3 cellular contexts compared by ENCODE assay signal in the genomic region with DNA sequence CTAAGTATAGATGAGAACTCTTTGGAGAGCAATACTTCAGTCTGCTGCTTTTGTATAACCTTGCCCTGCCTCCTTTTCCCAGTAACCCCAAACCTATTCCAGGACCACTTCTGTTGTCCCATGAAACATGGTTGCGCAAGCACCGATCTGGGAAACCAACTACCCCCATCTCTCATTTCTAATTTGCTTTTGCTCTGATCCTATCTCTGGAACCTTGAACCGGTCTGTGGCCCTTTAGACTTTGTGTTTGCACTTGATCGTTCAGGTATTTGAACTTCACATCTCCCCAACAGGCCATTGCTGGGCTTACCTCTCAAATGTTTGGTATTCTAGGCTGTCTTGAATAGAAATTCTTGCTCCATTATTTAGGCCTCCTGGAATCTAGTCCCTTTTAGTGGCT.
TF ChIP-seq lines count a peak whose summit lies in the region.

No MANE protein-coding gene starts in this region.

TF ChIP-seq in GM23338, 12 proteins besides CTCF, POLR2A, EP300 and RAD21 (continues in another document):
- TF ChIP-seq EZH2phosphoT487 (IDR thresholded peaks at IDR 0.05; ENCODE audit: unreplicated experiment) (no peak), ZNF331 (CRISPR knock-in tag; IDR thresholded peaks at IDR 0.05; ENCODE audit: low read depth) (no peak), JUNB (IDR thresholded peaks at IDR 0.05; ENCODE audit: unreplicated experiment) (no peak), EZH2 (IDR thresholded peaks at IDR 0.05; ENCODE audit: low read depth, unreplicated experiment) (no peak), STAT1 (IDR thresholded peaks at IDR 0.05; ENCODE audit: unreplicated experiment) (no peak), ZNF114 (CRISPR knock-in tag; IDR thresholded peaks at IDR 0.05) (no peak)
- TF ChIP-seq, protein P1, sequence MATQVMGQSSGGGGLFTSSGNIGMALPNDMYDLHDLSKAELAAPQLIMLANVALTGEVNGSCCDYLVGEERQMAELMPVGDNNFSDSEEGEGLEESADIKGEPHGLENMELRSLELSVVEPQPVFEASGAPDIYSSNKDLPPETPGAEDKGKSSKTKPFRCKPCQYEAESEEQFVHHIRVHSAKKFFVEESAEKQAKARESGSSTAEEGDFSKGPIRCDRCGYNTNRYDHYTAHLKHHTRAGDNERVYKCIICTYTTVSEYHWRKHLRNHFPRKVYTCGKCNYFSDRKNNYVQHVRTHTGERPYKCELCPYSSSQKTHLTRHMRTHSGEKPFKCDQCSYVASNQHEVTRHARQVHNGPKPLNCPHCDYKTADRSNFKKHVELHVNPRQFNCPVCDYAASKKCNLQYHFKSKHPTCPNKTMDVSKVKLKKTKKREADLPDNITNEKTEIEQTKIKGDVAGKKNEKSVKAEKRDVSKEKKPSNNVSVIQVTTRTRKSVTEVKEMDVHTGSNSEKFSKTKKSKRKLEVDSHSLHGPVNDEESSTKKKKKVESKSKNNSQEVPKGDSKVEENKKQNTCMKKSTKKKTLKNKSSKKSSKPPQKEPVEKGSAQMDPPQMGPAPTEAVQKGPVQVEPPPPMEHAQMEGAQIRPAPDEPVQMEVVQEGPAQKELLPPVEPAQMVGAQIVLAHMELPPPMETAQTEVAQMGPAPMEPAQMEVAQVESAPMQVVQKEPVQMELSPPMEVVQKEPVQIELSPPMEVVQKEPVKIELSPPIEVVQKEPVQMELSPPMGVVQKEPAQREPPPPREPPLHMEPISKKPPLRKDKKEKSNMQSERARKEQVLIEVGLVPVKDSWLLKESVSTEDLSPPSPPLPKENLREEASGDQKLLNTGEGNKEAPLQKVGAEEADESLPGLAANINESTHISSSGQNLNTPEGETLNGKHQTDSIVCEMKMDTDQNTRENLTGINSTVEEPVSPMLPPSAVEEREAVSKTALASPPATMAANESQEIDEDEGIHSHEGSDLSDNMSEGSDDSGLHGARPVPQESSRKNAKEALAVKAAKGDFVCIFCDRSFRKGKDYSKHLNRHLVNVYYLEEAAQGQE (IDR thresholded peaks at IDR 0.05; ENCODE audit: unreplicated experiment): no peak

TF ChIP-seq in K562, 482 proteins besides CTCF, POLR2A, EP300 and RAD21:
- no peak for TF ChIP-seq ZSCAN29 (IDR thresholded peaks at IDR 0.05)
- no peak for TF ChIP-seq ZNF274 (IDR thresholded peaks at IDR 0.05; ENCODE audit: borderline replicate concordance, low read depth, low read length)
- no peak for TF ChIP-seq NR2C2 (CRISPR knock-in tag; IDR thresholded peaks at IDR 0.05)
- no peak for TF ChIP-seq NR2C2 (tag; IDR thresholded peaks at IDR 0.05)
- TF ChIP-seq ARHGAP35 (IDR thresholded peaks at IDR 0.05; ENCODE audit: partially characterized antibody): no peak
- no peak for TF ChIP-seq SMARCA4 (IDR thresholded peaks at IDR 0.05)
- TF ChIP-seq ZNF311 (CRISPR knock-in tag; IDR thresholded peaks at IDR 0.05): no peak
- no peak for TF ChIP-seq SMAD2 (IDR thresholded peaks at IDR 0.05; ENCODE audit: low read depth, low read length)
- peak; percentile 70 for TF ChIP-seq CEBPB (tag; IDR thresholded peaks at IDR 0.05)
- no peak for TF ChIP-seq RBFOX2 (IDR thresholded peaks at IDR 0.05; ENCODE audit: low read depth, low read length)
- no peak for TF ChIP-seq CEBPG (CRISPR knock-in tag; IDR thresholded peaks at IDR 0.05)
- TF ChIP-seq CEBPG (tag; conservative IDR thresholded peaks at IDR 0.05 in 1 of 2, IDR thresholded peaks at IDR 0.05 in 1 of 2): peak in 1 of 2 experiments; percentile 72; a peak in 2 of 4 replicates

TF ChIP-seq in HepG2, 621 proteins besides CTCF, POLR2A, EP300 and RAD21 (continues in another document):
- TF ChIP-seq ZNF749 (CRISPR knock-in tag; IDR thresholded peaks at IDR 0.05; ENCODE audit: borderline replicate concordance) (no peak), ZFYVE20 (CRISPR knock-in tag; IDR thresholded peaks at IDR 0.05; ENCODE audit: borderline replicate concordance, low read depth) (no peak), ZNF274 (CRISPR knock-in tag; IDR thresholded peaks at IDR 0.05) (no peak), HNF4G (IDR thresholded peaks at IDR 0.05; ENCODE audit: borderline replicate concordance, low read depth, low read length) (peak; percentile 58; the same call in 1 of the 2 replicates), HNF4G (CRISPR knock-in tag; IDR thresholded peaks at IDR 0.05; ENCODE audit: borderline replicate concordance, low read depth) (no peak), ZNF101 (CRISPR knock-in tag; IDR thresholded peaks at IDR 0.05; ENCODE audit: borderline replicate concordance, low read depth) (no peak), MXI1 (IDR thresholded peaks at IDR 0.05; ENCODE audit: borderline replicate concordance, low read depth, low read length) (no peak), REPIN1 (CRISPR knock-in tag; IDR thresholded peaks at IDR 0.05; ENCODE audit: borderline replicate concordance, low read depth) (peak; percentile 61; the same call in 1 of the 2 replicates), BCL6 (CRISPR knock-in tag; IDR thresholded peaks at IDR 0.05) (peak; percentile 45; the same call in 1 of the 2 replicates), ZFP41 (CRISPR knock-in tag; IDR thresholded peaks at IDR 0.05; ENCODE audit: borderline replicate concordance) (no peak), U2AF2 (IDR thresholded peaks at IDR 0.05; ENCODE audit: low read depth, low read length) (no peak), ZNF816 (CRISPR knock-in tag; IDR thresholded peaks at IDR 0.05; ENCODE audit: borderline replicate concordance) (no peak), RARA (CRISPR knock-in tag; IDR thresholded peaks at IDR 0.05) (peak; percentile 80), SETDB1 (CRISPR knock-in tag; IDR thresholded peaks at IDR 0.05; ENCODE audit: borderline replicate concordance) (no peak), KDM5B (CRISPR knock-in tag; IDR thresholded peaks at IDR 0.05; ENCODE audit: borderline replicate concordance) (no peak), NFYB (CRISPR knock-in tag; IDR thresholded peaks at IDR 0.05) (no peak), NFYC (CRISPR knock-in tag; IDR thresholded peaks at IDR 0.05) (no peak), FOXJ3 (CRISPR knock-in tag; IDR thresholded peaks at IDR 0.05; ENCODE audit: borderline replicate concordance) (peak; percentile 63; the same call in 1 of the 2 replicates), SP140L (CRISPR knock-in tag; IDR thresholded peaks at IDR 0.05; ENCODE audit: borderline replicate concordance) (no peak)
- TF ChIP-seq, protein P2, sequence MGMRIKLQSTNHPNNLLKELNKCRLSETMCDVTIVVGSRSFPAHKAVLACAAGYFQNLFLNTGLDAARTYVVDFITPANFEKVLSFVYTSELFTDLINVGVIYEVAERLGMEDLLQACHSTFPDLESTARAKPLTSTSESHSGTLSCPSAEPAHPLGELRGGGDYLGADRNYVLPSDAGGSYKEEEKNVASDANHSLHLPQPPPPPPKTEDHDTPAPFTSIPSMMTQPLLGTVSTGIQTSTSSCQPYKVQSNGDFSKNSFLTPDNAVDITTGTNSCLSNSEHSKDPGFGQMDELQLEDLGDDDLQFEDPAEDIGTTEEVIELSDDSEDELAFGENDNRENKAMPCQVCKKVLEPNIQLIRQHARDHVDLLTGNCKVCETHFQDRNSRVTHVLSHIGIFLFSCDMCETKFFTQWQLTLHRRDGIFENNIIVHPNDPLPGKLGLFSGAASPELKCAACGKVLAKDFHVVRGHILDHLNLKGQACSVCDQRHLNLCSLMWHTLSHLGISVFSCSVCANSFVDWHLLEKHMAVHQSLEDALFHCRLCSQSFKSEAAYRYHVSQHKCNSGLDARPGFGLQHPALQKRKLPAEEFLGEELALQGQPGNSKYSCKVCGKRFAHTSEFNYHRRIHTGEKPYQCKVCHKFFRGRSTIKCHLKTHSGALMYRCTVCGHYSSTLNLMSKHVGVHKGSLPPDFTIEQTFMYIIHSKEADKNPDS (CRISPR knock-in tag; IDR thresholded peaks at IDR 0.05): no peak
- TF ChIP-seq, protein P3, sequence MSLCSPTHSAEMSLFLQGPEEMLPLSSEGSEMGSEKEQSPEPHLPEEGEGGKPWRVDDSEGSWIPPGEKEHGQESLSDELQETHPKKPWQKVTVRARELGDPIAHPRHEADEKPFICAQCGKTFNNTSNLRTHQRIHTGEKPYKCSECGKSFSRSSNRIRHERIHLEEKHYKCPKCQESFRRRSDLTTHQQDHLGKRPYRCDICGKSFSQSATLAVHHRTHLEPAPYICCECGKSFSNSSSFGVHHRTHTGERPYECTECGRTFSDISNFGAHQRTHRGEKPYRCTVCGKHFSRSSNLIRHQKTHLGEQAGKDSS (CRISPR knock-in tag; IDR thresholded peaks at IDR 0.05; ENCODE audit: borderline replicate concordance, low read depth): no peak
- TF ChIP-seq, protein P4, sequence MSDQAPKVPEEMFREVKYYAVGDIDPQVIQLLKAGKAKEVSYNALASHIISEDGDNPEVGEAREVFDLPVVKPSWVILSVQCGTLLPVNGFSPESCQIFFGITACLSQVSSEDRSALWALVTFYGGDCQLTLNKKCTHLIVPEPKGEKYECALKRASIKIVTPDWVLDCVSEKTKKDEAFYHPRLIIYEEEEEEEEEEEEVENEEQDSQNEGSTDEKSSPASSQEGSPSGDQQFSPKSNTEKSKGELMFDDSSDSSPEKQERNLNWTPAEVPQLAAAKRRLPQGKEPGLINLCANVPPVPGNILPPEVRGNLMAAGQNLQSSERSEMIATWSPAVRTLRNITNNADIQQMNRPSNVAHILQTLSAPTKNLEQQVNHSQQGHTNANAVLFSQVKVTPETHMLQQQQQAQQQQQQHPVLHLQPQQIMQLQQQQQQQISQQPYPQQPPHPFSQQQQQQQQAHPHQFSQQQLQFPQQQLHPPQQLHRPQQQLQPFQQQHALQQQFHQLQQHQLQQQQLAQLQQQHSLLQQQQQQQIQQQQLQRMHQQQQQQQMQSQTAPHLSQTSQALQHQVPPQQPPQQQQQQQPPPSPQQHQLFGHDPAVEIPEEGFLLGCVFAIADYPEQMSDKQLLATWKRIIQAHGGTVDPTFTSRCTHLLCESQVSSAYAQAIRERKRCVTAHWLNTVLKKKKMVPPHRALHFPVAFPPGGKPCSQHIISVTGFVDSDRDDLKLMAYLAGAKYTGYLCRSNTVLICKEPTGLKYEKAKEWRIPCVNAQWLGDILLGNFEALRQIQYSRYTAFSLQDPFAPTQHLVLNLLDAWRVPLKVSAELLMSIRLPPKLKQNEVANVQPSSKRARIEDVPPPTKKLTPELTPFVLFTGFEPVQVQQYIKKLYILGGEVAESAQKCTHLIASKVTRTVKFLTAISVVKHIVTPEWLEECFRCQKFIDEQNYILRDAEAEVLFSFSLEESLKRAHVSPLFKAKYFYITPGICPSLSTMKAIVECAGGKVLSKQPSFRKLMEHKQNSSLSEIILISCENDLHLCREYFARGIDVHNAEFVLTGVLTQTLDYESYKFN (CRISPR knock-in tag; conservative IDR thresholded peaks at IDR 0.05): peak; percentile 41; the same call in 1 of the 2 replicates
- TF ChIP-seq, protein P5, sequence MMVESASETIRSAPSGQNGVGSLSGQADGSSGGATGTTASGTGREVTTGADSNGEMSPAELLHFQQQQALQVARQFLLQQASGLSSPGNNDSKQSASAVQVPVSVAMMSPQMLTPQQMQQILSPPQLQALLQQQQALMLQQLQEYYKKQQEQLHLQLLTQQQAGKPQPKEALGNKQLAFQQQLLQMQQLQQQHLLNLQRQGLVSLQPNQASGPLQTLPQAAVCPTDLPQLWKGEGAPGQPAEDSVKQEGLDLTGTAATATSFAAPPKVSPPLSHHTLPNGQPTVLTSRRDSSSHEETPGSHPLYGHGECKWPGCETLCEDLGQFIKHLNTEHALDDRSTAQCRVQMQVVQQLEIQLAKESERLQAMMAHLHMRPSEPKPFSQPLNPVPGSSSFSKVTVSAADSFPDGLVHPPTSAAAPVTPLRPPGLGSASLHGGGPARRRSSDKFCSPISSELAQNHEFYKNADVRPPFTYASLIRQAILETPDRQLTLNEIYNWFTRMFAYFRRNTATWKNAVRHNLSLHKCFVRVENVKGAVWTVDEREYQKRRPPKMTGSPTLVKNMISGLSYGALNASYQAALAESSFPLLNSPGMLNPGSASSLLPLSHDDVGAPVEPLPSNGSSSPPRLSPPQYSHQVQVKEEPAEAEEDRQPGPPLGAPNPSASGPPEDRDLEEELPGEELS (CRISPR knock-in tag; IDR thresholded peaks at IDR 0.05): peak; percentile 41; the same call in 1 of the 2 replicates
- TF ChIP-seq, protein P6, sequence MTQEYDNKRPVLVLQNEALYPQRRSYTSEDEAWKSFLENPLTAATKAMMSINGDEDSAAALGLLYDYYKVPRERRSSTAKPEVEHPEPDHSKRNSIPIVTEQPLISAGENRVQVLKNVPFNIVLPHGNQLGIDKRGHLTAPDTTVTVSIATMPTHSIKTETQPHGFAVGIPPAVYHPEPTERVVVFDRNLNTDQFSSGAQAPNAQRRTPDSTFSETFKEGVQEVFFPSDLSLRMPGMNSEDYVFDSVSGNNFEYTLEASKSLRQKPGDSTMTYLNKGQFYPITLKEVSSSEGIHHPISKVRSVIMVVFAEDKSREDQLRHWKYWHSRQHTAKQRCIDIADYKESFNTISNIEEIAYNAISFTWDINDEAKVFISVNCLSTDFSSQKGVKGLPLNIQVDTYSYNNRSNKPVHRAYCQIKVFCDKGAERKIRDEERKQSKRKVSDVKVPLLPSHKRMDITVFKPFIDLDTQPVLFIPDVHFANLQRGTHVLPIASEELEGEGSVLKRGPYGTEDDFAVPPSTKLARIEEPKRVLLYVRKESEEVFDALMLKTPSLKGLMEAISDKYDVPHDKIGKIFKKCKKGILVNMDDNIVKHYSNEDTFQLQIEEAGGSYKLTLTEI (CRISPR knock-in tag; conservative IDR thresholded peaks at IDR 0.05): no peak
- TF ChIP-seq, protein P7, sequence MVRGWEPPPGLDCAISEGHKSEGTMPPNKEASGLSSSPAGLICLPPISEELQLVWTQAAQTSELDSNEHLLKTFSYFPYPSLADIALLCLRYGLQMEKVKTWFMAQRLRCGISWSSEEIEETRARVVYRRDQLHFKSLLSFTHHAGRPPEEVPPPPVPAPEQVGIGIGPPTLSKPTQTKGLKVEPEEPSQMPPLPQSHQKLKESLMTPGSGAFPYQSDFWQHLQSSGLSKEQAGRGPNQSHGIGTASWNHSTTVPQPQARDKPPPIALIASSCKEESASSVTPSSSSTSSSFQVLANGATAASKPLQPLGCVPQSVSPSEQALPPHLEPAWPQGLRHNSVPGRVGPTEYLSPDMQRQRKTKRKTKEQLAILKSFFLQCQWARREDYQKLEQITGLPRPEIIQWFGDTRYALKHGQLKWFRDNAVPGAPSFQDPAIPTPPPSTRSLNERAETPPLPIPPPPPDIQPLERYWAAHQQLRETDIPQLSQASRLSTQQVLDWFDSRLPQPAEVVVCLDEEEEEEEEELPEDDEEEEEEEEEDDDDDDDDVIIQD (CRISPR knock-in tag; IDR thresholded peaks at IDR 0.05; ENCODE audit: low read depth): peak; percentile 47; the same call in 1 of the 2 replicates
- TF ChIP-seq, protein P8, sequence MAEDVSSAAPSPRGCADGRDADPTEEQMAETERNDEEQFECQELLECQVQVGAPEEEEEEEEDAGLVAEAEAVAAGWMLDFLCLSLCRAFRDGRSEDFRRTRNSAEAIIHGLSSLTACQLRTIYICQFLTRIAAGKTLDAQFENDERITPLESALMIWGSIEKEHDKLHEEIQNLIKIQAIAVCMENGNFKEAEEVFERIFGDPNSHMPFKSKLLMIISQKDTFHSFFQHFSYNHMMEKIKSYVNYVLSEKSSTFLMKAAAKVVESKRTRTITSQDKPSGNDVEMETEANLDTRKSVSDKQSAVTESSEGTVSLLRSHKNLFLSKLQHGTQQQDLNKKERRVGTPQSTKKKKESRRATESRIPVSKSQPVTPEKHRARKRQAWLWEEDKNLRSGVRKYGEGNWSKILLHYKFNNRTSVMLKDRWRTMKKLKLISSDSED (CRISPR knock-in tag; IDR thresholded peaks at IDR 0.05): no peak
- TF ChIP-seq, protein P9, sequence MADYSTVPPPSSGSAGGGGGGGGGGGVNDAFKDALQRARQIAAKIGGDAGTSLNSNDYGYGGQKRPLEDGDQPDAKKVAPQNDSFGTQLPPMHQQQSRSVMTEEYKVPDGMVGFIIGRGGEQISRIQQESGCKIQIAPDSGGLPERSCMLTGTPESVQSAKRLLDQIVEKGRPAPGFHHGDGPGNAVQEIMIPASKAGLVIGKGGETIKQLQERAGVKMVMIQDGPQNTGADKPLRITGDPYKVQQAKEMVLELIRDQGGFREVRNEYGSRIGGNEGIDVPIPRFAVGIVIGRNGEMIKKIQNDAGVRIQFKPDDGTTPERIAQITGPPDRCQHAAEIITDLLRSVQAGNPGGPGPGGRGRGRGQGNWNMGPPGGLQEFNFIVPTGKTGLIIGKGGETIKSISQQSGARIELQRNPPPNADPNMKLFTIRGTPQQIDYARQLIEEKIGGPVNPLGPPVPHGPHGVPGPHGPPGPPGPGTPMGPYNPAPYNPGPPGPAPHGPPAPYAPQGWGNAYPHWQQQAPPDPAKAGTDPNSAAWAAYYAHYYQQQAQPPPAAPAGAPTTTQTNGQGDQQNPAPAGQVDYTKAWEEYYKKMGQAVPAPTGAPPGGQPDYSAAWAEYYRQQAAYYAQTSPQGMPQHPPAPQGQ (CRISPR knock-in tag; IDR thresholded peaks at IDR 0.05; ENCODE audit: borderline replicate concordance): no peak
